Comparison of ENCODE assay signal across 27 cellular contexts in genomic region chr2:165273176-165273575, GRCh38. TPM values are rescaled to one million over a fixed set of nuclear protein-coding genes. Genes with fewer than 3 reads are reported as not detected.
"Had no signal": no experiment of that assay in that cellular context is flagged by ENCODE, and none has a peak within 500 bp of the region (broad histone marks: within the 10 kb centered on the region; RNA-seq: fewer than 3 reads in every experiment).

No MANE protein-coding gene starts in this region.

- H3K9ac ChIP-seq: parathyroid adenoma had no signal

- H3K27ac ChIP-seq: heart right ventricle, parathyroid adenoma, psoas muscle, upper lobe of right lung had no signal

- H3K36me3 ChIP-seq: heart right ventricle, tibial artery, upper lobe of right lung had no signal

- DNase-seq: activated CD4-positive, alpha-beta T cell treated with anti-CD3 and anti-CD28 coated beads for 36 hours; activated CD4-positive, CD25-positive, alpha-beta regulatory T cell; activated effector memory CD4-positive, alpha-beta T cell treated with Interleukin-2 at 50 U/mL for 16 hours; activated naive CD4-positive, alpha-beta T cell treated with Interleukin-2 at 50 U/mL for 16 hours; activated naive CD8-positive, alpha-beta T cell treated with anti-CD3 and anti-CD28 coated beads, Interleukin-2, amount 10 ng/mL, durations not matched to agents 7 days and 5 days; activated T-cell treated with anti-CD3 and anti-CD28 coated beads for 4 hours; amygdala; caudate nucleus; cortex of kidney; effector memory CD8-positive, alpha-beta T cell; erythroblast; foreskin melanocyte; heart right ventricle; midbrain; naive thymus-derived CD8-positive, alpha-beta T cell; nucleus accumbens; psoas muscle; stimulated activated CD4-positive, alpha-beta T cell treated with anti-CD3 and anti-CD28 coated beads, Interleukin-1b, Interleukin-23, amount 100 ng/mL, for 48 hours; stimulated activated CD4-positive, alpha-beta T cell treated with anti-CD3 and anti-CD28 coated beads, Interleukin-4, amount 100 ng/mL, for 4 hours; stimulated activated CD8-positive, alpha-beta memory T cell treated with anti-CD3 and anti-CD28 coated beads, Interleukin-4, amount 100 ng/mL, for 48 hours; stimulated activated naive CD8-positive, alpha-beta T cell treated with anti-CD3 and anti-CD28 coated beads, Interleukin-15, amount 100 ng/mL, for 72 hours; substantia nigra; tibial artery; upper lobe of right lung had no signal

- H3K4me3 ChIP-seq: heart right ventricle, psoas muscle, smooth muscle cell, tibial artery, upper lobe of right lung had no signal

- H3K9me3 ChIP-seq: heart right ventricle, psoas muscle, tibial artery, upper lobe of right lung had no signal

- H3K79me2 ChIP-seq: parathyroid adenoma had no signal

- H3K4me2 ChIP-seq: smooth muscle cell had no signal

- H3K4me1 ChIP-seq: parathyroid adenoma had no signal

- H3K27me3 ChIP-seq: heart right ventricle, tibial artery, upper lobe of right lung had no signal

- H2AFZ ChIP-seq: parathyroid adenoma had no signal

- ATAC-seq: activated CD4-positive, alpha-beta T cell treated with anti-CD3 and anti-CD28 coated beads for 36 hours; effector memory CD8-positive, alpha-beta T cell; heart right ventricle; naive thymus-derived CD8-positive, alpha-beta T cell; psoas muscle; stimulated activated memory B cell treated with anti-CD40 and anti-IgM and Interleukin-4, amounts not matched to agents 10 μg/mL and 1 μg/mL and 100 μg/mL, for 72 hours; stimulated activated naive CD8-positive, alpha-beta T cell treated with anti-CD3 and anti-CD28 coated beads, Interleukin-15, amount 100 ng/mL, for 72 hours; upper lobe of right lung had no signal

RNA-seq across cellular contexts. Expression of gene SCN2A, which starts 34.0 kb away (rescaled TPM):
- total RNA-seq: naive thymus-derived CD8-positive, alpha-beta T cell; psoas muscle had no signal
- polyA plus RNA-seq: naive thymus-derived CD8-positive, alpha-beta T cell had no signal
